In genomic region chr10:78706986-78707500, GRCh38 we compare ENCODE assay signal across 21 cellular contexts.
DNase-seq lines count a peak whose midpoint lies in the region; TF ChIP-seq lines count a peak whose summit lies in the region.
"Had no signal": no experiment of that assay in that cellular context is flagged by ENCODE, and none has a peak within 500 bp of the region (broad histone marks: within the 10 kb centered on the region; RNA-seq: fewer than 3 reads in every experiment).

No MANE protein-coding gene starts in this region.

- no peak for TF ChIP-seq CTCF in astrocyte of the cerebellum (IDR thresholded peaks at IDR 0.05; ENCODE audit: low read depth, low read length, missing control alignments)

- H3K4me3 ChIP-seq in astrocyte of the cerebellum (ENCODE audit: low read depth, low read length): no peak overlapping the region
- H3K4me3 ChIP-seq: GM23338, HAP-1, Peyer's patch, SJCRH30 had no signal

- in situ Hi-C loops in astrocyte of the cerebellum (cut with HindIII; ENCODE audit: low sequenced_read_pairs): no loop called here

- DNase-seq in COR-L47 (lab: John Stamatoyannopoulos, UW) (peak; percentile 4), NCI-H1417 treated with DMSO at 0.1 percent for 48 hours (lab: John Stamatoyannopoulos, UW) (peak; percentile 2), astrocyte of the cerebellum (ENCODE audit: low read depth) (peak; percentile 79), renal cortical epithelial cell (ENCODE audit: low read depth) (peak; percentile 51), glomerular visceral epithelial cell (ENCODE audit: extremely low spot score) (no peak), CD1c-positive myeloid dendritic cell (ENCODE audit: extremely low spot score) (no peak), cerebellar nuclear complex (lab: John Stamatoyannopoulos, UW) (no peak)
- DNase-seq: BE2C; Caco-2; CD4-positive, CD25-positive, alpha-beta regulatory T cell; DMS 273 treated with DMSO at 0.1 percent for 48 hours; DND-41; Kasumi-1; NCI-H1436; NCI-H2029; NCI-H226; NCI-H510A treated with DMSO at 0.1 percent for 48 hours; Peyer's patch; SJCRH30 had no signal

Comparison
In these comparisons a context has a peak if more than half of its experiments do, and no peak if none do; other contexts are left out.
1. DNase-seq: peak in COR-L47 (single experiment), NCI-H1417 treated with DMSO at 0.1 percent for 48 hours (single experiment), astrocyte of the cerebellum (single experiment) and renal cortical epithelial cell (single experiment); none in glomerular visceral epithelial cell (single experiment), CD1c-positive myeloid dendritic cell (single experiment) and cerebellar nuclear complex (0 of 2).